23 cellular contexts compared by ENCODE assay signal in genomic region chr2:238946586-238947242, GRCh38.
A peak's percentile ranks its signal among the peaks of the same experiment; 100 is the strongest.
DNase-seq lines count a peak whose midpoint lies in the region; ATAC-seq and TF ChIP-seq lines count a peak whose summit lies in the region.
"Had no signal": no experiment of that assay in that cellular context is flagged by ENCODE, and none has a peak within 500 bp of the region (broad histone marks: within the 10 kb centered on the region; RNA-seq: fewer than 3 reads in every experiment).

No MANE protein-coding gene starts in this region.

- H3K36me3 ChIP-seq in suprapubic skin, result no peaks in the 10 kb centered on the region
- H3K36me3 ChIP-seq in GM23338 (ENCODE audit: insufficient read depth), result no peaks in the 10 kb centered on the region
- no peaks in the 10 kb centered on the region for H3K36me3 ChIP-seq in HAP-1 (replicated peaks)
- H3K36me3 ChIP-seq: gastroesophageal sphincter, upper lobe of left lung had no signal

- no peak overlapping the region for H2AFZ ChIP-seq in GM23338
- H2AFZ ChIP-seq: hepatocyte had no signal

- intact Hi-C loops in Right ventricle myocardium inferior (cut with DNase I) (loop anchor here (5.0 kb wide), 1 partner anchor 99 kb away; the partner anchor contains the start of gene TWIST2), left cardiac atrium (cut with DNase I) (no loop called here)
- intact Hi-C loops in activated CD4-positive, alpha-beta memory T cell treated with anti-CD3 and anti-CD28 coated beads for 36 hours (cut with micrococcal nuclease), result no loop called here

- DNase-seq in Right ventricle myocardium inferior (ENCODE audit: missing footprints) (peak; percentile 58), left cardiac atrium (no peak), left lobe of liver (ENCODE audit: low spot score) (peak; percentile 39), suprapubic skin (ENCODE audit: low spot score in 2 of 2) (peak; percentile 26 to 55), GM23338 (ENCODE audit: low spot score) (no peak), HAP-1 (ENCODE audit: low spot score in 2 of 2) (no peak)
- DNase-seq in activated CD4-positive, alpha-beta memory T cell treated with anti-CD3 and anti-CD28 coated beads for 36 hours, result peak; percentile 3
- DNase-seq: activated CD4-positive, alpha-beta T cell treated with anti-CD3 and anti-CD28 coated beads for 48 hours; activated gamma-delta T cell treated with Interleukin-2 at 50 U/mL for 16 hours; HCEC 1CT; NCI-H1436 treated with DMSO at 0.1 percent for 48 hours; NCI-H2107; NCI-H446; NCI-H82; occipital lobe; SHP77 treated with DMSO at 0.1 percent for 48 hours; stimulated activated CD4-positive, alpha-beta T cell treated with anti-CD3 and anti-CD28 coated beads, Interleukin-2, amount 100 ng/mL, for 48 hours had no signal

- no peak for TF ChIP-seq POLR2A in suprapubic skin (IDR thresholded peaks at IDR 0.05)

- no peaks in the 10 kb centered on the region for H3K9me2 ChIP-seq in GM23338 (ENCODE audit: insufficient read depth)

- peaks cover 13% of the 10 kb centered on the region for H3K4me1 Mint-ChIP-seq in activated CD4-positive, alpha-beta memory T cell treated with anti-CD3 and anti-CD28 coated beads for 36 hours (ENCODE audit: low read depth)
- no peaks in the 10 kb centered on the region for H3K4me1 Mint-ChIP-seq in GM23338
- H3K4me1 Mint-ChIP-seq: B cell had no signal

- no peak overlapping the region for H3K27ac Mint-ChIP-seq in activated CD4-positive, alpha-beta memory T cell treated with anti-CD3 and anti-CD28 coated beads for 36 hours
- no peak overlapping the region for H3K27ac Mint-ChIP-seq in GM23338
- H3K27ac Mint-ChIP-seq: B cell; naive thymus-derived CD8-positive, alpha-beta T cell had no signal

- peaks cover 6% of the 10 kb centered on the region for H3K27me3 ChIP-seq in suprapubic skin
- no peaks in the 10 kb centered on the region for H3K27me3 ChIP-seq in GM23338 (ENCODE audit: insufficient read depth)
- H3K27me3 ChIP-seq in HAP-1 (ENCODE audit: low read depth), result peaks cover 6% of the 10 kb centered on the region; the same call in 1 of the 2 replicates
- H3K27me3 ChIP-seq: hepatocyte, upper lobe of left lung had no signal

- CTCF ChIA-PET in activated CD4-positive, alpha-beta memory T cell treated with anti-CD3 and anti-CD28 coated beads for 36 hours (lab: Charles Lee), result interaction anchor here (1.0 kb wide), 1 partner anchor 86 kb away, joined by 3 read pairs; no protein-coding TSS in a partner anchor

- H3K27me3 Mint-ChIP-seq in activated CD4-positive, alpha-beta memory T cell treated with anti-CD3 and anti-CD28 coated beads for 36 hours, result no peaks in the 10 kb centered on the region
- peaks cover 16% of the 10 kb centered on the region for H3K27me3 Mint-ChIP-seq in GM23338 (ENCODE audit: insufficient read depth, low read depth, poor library complexity)

- POLR2A ChIA-PET in activated CD4-positive, alpha-beta memory T cell treated with anti-CD3 and anti-CD28 coated beads for 36 hours (lab: Charles Lee), result no interaction called here

- in situ Hi-C loops in HAP-1 (cut with MboI; ENCODE audit: low sequenced_read_pairs), result no loop called here

- no CpG with 5 or more reads among the region's 3 CpGs for WGBS in suprapubic skin

- no peaks in the 10 kb centered on the region for H3K79me2 ChIP-seq in GM23338 (replicated peaks; ENCODE audit: insufficient read depth)
- H3K79me2 ChIP-seq: hepatocyte had no signal

- no peak for TF ChIP-seq EP300 in suprapubic skin (IDR thresholded peaks at IDR 0.05)

- H3K9me3 ChIP-seq in suprapubic skin (no peaks in the 10 kb centered on the region), HAP-1 (no peaks in the 10 kb centered on the region)
- H3K9me3 ChIP-seq: gastroesophageal sphincter, upper lobe of left lung had no signal

- TF ChIP-seq CTCF in suprapubic skin (IDR thresholded peaks at IDR 0.05) (no peak), GM23338 (conservative IDR thresholded peaks at IDR 0.05; ENCODE audit: low read depth in 2 of 2) (no peak)

- no peaks in the 10 kb centered on the region for H4K20me1 ChIP-seq in GM23338 (replicated peaks; ENCODE audit: insufficient read depth)

- H3K27ac ChIP-seq in suprapubic skin, result no peak overlapping the region
- H3K27ac ChIP-seq in GM23338 (ENCODE audit: low read depth), result no peak overlapping the region
- H3K27ac ChIP-seq: gastroesophageal sphincter, hepatocyte, upper lobe of left lung had no signal

- H3K4me1 ChIP-seq in suprapubic skin (peaks cover 12% of the 10 kb centered on the region), GM23338 (ENCODE audit: insufficient read depth) (no peaks in the 10 kb centered on the region), HAP-1 (no peaks in the 10 kb centered on the region)
- H3K4me1 ChIP-seq: upper lobe of left lung had no signal

- no peak overlapping the region for H3K4me3 Mint-ChIP-seq in activated CD4-positive, alpha-beta memory T cell treated with anti-CD3 and anti-CD28 coated beads for 36 hours
- no peak overlapping the region for H3K4me3 Mint-ChIP-seq in GM23338
- H3K4me3 Mint-ChIP-seq: B cell; naive thymus-derived CD8-positive, alpha-beta T cell had no signal

- no peak for ATAC-seq in Right ventricle myocardium inferior
- no peak for ATAC-seq in left cardiac atrium
- no peak for ATAC-seq in left lobe of liver
- ATAC-seq in GM23338, result no peak
- no peak for ATAC-seq in GM18873 (IDR thresholded peaks at IDR 0.05; ENCODE audit: low FRiP score, unreplicated experiment)
- ATAC-seq: naive thymus-derived CD8-positive, alpha-beta T cell had no signal

- H3K36me3 Mint-ChIP-seq in activated CD4-positive, alpha-beta memory T cell treated with anti-CD3 and anti-CD28 coated beads for 36 hours, result no peaks in the 10 kb centered on the region
- no peaks in the 10 kb centered on the region for H3K36me3 Mint-ChIP-seq in GM23338 (ENCODE audit: low read depth)
- H3K36me3 Mint-ChIP-seq: naive thymus-derived CD8-positive, alpha-beta T cell had no signal

- no peak overlapping the region for H3K4me2 ChIP-seq in GM23338
- H3K4me2 ChIP-seq: hepatocyte had no signal

- no peaks in the 10 kb centered on the region for H3F3A ChIP-seq in GM23338 (replicated peaks; ENCODE audit: low read depth)

- H3K4me3 ChIP-seq in suprapubic skin, result no peak overlapping the region
- H3K4me3 ChIP-seq in GM23338, result no peak overlapping the region
- H3K4me3 ChIP-seq in HAP-1, result no peak overlapping the region
- H3K4me3 ChIP-seq: gastroesophageal sphincter, hepatocyte, upper lobe of left lung had no signal

- H3K9me3 Mint-ChIP-seq in activated CD4-positive, alpha-beta memory T cell treated with anti-CD3 and anti-CD28 coated beads for 36 hours, result no peaks in the 10 kb centered on the region
- H3K9me3 Mint-ChIP-seq in GM23338, result peaks cover 8% of the 10 kb centered on the region; the same call in 2 of the 3 replicates
- H3K9me3 Mint-ChIP-seq: naive thymus-derived CD8-positive, alpha-beta T cell had no signal

TF ChIP-seq in GM23338, 12 proteins besides CTCF, POLR2A, EP300 and RAD21 (continues in another document):
- no peak for TF ChIP-seq ZNF114 (CRISPR knock-in tag; IDR thresholded peaks at IDR 0.05)
- TF ChIP-seq EZH2 (IDR thresholded peaks at IDR 0.05; ENCODE audit: low read depth, unreplicated experiment), result no peak
- no peak for TF ChIP-seq ZNF331 (CRISPR knock-in tag; IDR thresholded peaks at IDR 0.05; ENCODE audit: low read depth)
- no peak for TF ChIP-seq STAT1 (IDR thresholded peaks at IDR 0.05; ENCODE audit: unreplicated experiment)
- TF ChIP-seq CREB1 (CRISPR knock-in tag; IDR thresholded peaks at IDR 0.05; ENCODE audit: low read depth), result no peak
- TF ChIP-seq REST (IDR thresholded peaks at IDR 0.05; ENCODE audit: unreplicated experiment), result no peak
- no peak for TF ChIP-seq NANOG (IDR thresholded peaks at IDR 0.05; ENCODE audit: borderline replicate concordance)
- no peak for TF ChIP-seq JUNB (IDR thresholded peaks at IDR 0.05; ENCODE audit: unreplicated experiment)
- TF ChIP-seq POLR2AphosphoS5 (IDR thresholded peaks at IDR 0.05; ENCODE audit: low read depth), result no peak
- TF ChIP-seq ETS1 (IDR thresholded peaks at IDR 0.05), result no peak
- TF ChIP-seq EZH2phosphoT487 (IDR thresholded peaks at IDR 0.05; ENCODE audit: unreplicated experiment), result no peak

Comparison
In these comparisons a context has a peak if more than half of its experiments do, and no peak if none do; other contexts are left out.
1. DNase-seq: peak in Right ventricle myocardium inferior (single experiment), activated CD4-positive, alpha-beta memory T cell treated with anti-CD3 and anti-CD28 coated beads for 36 hours (single experiment), left lobe of liver (single experiment) and suprapubic skin (2 of 2); none in left cardiac atrium (single experiment), GM23338 (single experiment) and HAP-1 (0 of 2).